In genomic region chr17:82493517-82493840, GRCh38 we compare ENCODE assay signal across 1 cellular context.
TF ChIP-seq lines count a peak whose summit lies in the region.

No MANE protein-coding gene starts in this region.

TF ChIP-seq in A549, 52 proteins besides CTCF, POLR2A, EP300 and RAD21 (continued from another document):
- TF ChIP-seq RARB (CRISPR knock-in tag; IDR thresholded peaks at IDR 0.05), result no peak
- TF ChIP-seq HEYL (CRISPR knock-in tag; IDR thresholded peaks at IDR 0.05), result no peak
